Comparison of ENCODE assay signal across 24 cellular contexts in genomic region chr1:208108646-208109330, GRCh38.
DNase-seq lines count a peak whose midpoint lies in the region; ATAC-seq and TF ChIP-seq lines count a peak whose summit lies in the region.
"Had no signal": no experiment of that assay in that cellular context is flagged by ENCODE, and none has a peak within 500 bp of the region (broad histone marks: within the 10 kb centered on the region; RNA-seq: fewer than 3 reads in every experiment).

No MANE protein-coding gene starts in this region.

- TF ChIP-seq RAD21 in SK-N-SH (IDR thresholded peaks at IDR 0.05; ENCODE audit: low read length), result no peak

- H2AFZ ChIP-seq in ACC112 (ENCODE audit: low read length, unreplicated experiment) (no peak overlapping the region), SK-N-SH (ENCODE audit: low read depth) (no peak overlapping the region), neural progenitor cell (replicated peaks) (no peak overlapping the region)

- H3K4me1 ChIP-seq in ACC112 (ENCODE audit: control insufficient read depth, insufficient read depth, low read length, unreplicated experiment) (peaks cover 25% of the 10 kb centered on the region), SK-N-SH (ENCODE audit: control insufficient read depth in 1 of 2, insufficient read depth in 2 of 2, low read depth in 1 of 2, low read length in 1 of 2) (peaks cover 9 to 25% of the 10 kb centered on the region in 2 experiments), neural progenitor cell (peaks cover 25% of the 10 kb centered on the region)

- H3K4me3 Mint-ChIP-seq in neural progenitor cell, result no peak overlapping the region
- H3K4me3 Mint-ChIP-seq: activated B cell treated with CpG ODN at 0.5 μM for 24 hours; memory B cell; stimulated activated naive B cell treated with anti-CD40 and anti-IgM and Interleukin-4, amounts not matched to agents 10 μg/mL and 1 μg/mL and 100 μg/mL, for 72 hours had no signal

- H3K79me2 ChIP-seq in ACC112 (ENCODE audit: control insufficient read depth, insufficient read depth, low read length, unreplicated experiment) (peaks cover 13% of the 10 kb centered on the region), SK-N-SH (ENCODE audit: insufficient read depth) (peaks cover 22% of the 10 kb centered on the region; the same call in 1 of the 2 replicates), neural progenitor cell (ENCODE audit: low read depth) (no peaks in the 10 kb centered on the region)

- WGBS in SK-N-SH (ENCODE audit: low lambda C conversion rate), result 93% methylated on average over 4 of the region's 5 CpGs

- H3K27me3 Mint-ChIP-seq in neural progenitor cell (ENCODE audit: insufficient read depth, low read depth), result no peaks in the 10 kb centered on the region

- H3K4me3 ChIP-seq in ACC112 (ENCODE audit: low read depth, low read length), result no peak overlapping the region
- no peak overlapping the region for H3K4me3 ChIP-seq in SK-N-SH (ENCODE audit: low read depth in 2 of 2, low read length in 1 of 2)
- no peak overlapping the region for H3K4me3 ChIP-seq in neural progenitor cell
- H3K4me3 ChIP-seq: heart left ventricle, thoracic aorta had no signal

- H3K36me3 ChIP-seq in ACC112 (ENCODE audit: insufficient read depth, low read length), result 0 out of 2 replicates have a peak, but pooled peaks cover 3% of the 10 kb centered on the region
- peaks cover 5 to 7% of the 10 kb centered on the region in 2 experiments for H3K36me3 ChIP-seq in SK-N-SH (replicated peaks in 1 of 2; ENCODE audit: control insufficient read depth in 1 of 2, insufficient read depth in 2 of 2, low read length in 1 of 2)
- no peaks in the 10 kb centered on the region for H3K36me3 ChIP-seq in neural progenitor cell
- H3K36me3 ChIP-seq: thoracic aorta had no signal

- no peaks in the 10 kb centered on the region for H3K9me2 ChIP-seq in SK-N-SH

- POLR2A ChIA-PET in SK-N-SH (lab: Yijun Ruan, JAX), result no interaction called here

- no peaks in the 10 kb centered on the region for H3K27me3 ChIP-seq in ACC112 (ENCODE audit: insufficient read depth, low read length)
- H3K27me3 ChIP-seq in SK-N-SH (ENCODE audit: insufficient read depth), result no peaks in the 10 kb centered on the region
- H3K27me3 ChIP-seq in neural progenitor cell, result no peaks in the 10 kb centered on the region
- H3K27me3 ChIP-seq: heart left ventricle had no signal

- H4K20me1 ChIP-seq in SK-N-SH (ENCODE audit: insufficient read depth), result no peaks in the 10 kb centered on the region
- H4K20me1 ChIP-seq in neural progenitor cell (ENCODE audit: low read depth), result no peaks in the 10 kb centered on the region

- DNase-seq in NCI-H1694 treated with DMSO at 0.1 percent for 48 hours (lab: John Stamatoyannopoulos, UW) (peak; percentile 29), SK-N-SH (no peak), neural progenitor cell (ENCODE audit: low spot score) (no peak), pons (ENCODE audit: low spot score) (no peak), cortex of kidney (lab: John Stamatoyannopoulos, UW) (no peak)
- DNase-seq: activated B cell treated with CpG ODN at 0.5 μM for 24 hours; activated CD4-positive, alpha-beta T cell treated with anti-CD3 and anti-CD28 coated beads, Interleukin-2, amount 50 U/mL, for 4 hours; activated effector memory CD4-positive, alpha-beta T cell treated with Interleukin-2 at 50 U/mL for 16 hours; heart left ventricle; left colon; NCI-H1092; NCI-H2029 treated with DMSO at 0.1 percent for 48 hours; occipital lobe; retina; stimulated activated CD4-positive, alpha-beta T cell treated with anti-CD3 and anti-CD28 coated beads, Interleukin-4, amount 100 ng/mL, for 1 hour; stimulated activated naive B cell treated with anti-CD40 and anti-IgM and Interleukin-4, amounts not matched to agents 10 μg/mL and 1 μg/mL and 100 μg/mL, for 72 hours; T-helper 9 cell had no signal

- peaks cover 86% of the 10 kb centered on the region for H3K4me1 Mint-ChIP-seq in neural progenitor cell
- H3K4me1 Mint-ChIP-seq: activated B cell treated with CpG ODN at 0.5 μM for 24 hours; memory B cell; stimulated activated naive B cell treated with anti-CD40 and anti-IgM and Interleukin-4, amounts not matched to agents 10 μg/mL and 1 μg/mL and 100 μg/mL, for 72 hours had no signal

- CTCF ChIA-PET in SK-N-SH (lab: Yijun Ruan, JAX), result interaction anchor here (1.3 to 1.8 kb wide), 2 partner anchors 16 to 136 kb away, joined by 4 to 5 read pairs; partner anchors contain the start of gene PLXNA2

- ATAC-seq in GM18858 (IDR thresholded peaks at IDR 0.05; ENCODE audit: unreplicated experiment) (no peak), GM18498 (IDR thresholded peaks at IDR 0.05; ENCODE audit: unreplicated experiment) (no peak)
- ATAC-seq: stimulated activated naive B cell treated with anti-CD40 and anti-IgM and Interleukin-4, amounts not matched to agents 10 μg/mL and 1 μg/mL and 100 μg/mL, for 72 hours had no signal

- H3K9me3 Mint-ChIP-seq in neural progenitor cell, result no peaks in the 10 kb centered on the region
- H3K9me3 Mint-ChIP-seq: activated B cell treated with CpG ODN at 0.5 μM for 24 hours; memory B cell; stimulated activated naive B cell treated with anti-CD40 and anti-IgM and Interleukin-4, amounts not matched to agents 10 μg/mL and 1 μg/mL and 100 μg/mL, for 72 hours had no signal

- H3K27ac ChIP-seq in ACC112 (ENCODE audit: low read depth, low read length) (peak overlapping the region; percentile 66), SK-N-SH (ENCODE audit: low read depth in 2 of 2, low read length in 1 of 2) (peak overlapping the region; percentile 24 to 64; a peak in 3 of 4 replicates), neural progenitor cell (no peak overlapping the region)
- H3K27ac ChIP-seq: C4-2B, heart left ventricle, HL-60, thoracic aorta had no signal

- TF ChIP-seq EP300 in SK-N-SH (IDR thresholded peaks at IDR 0.05; ENCODE audit: borderline replicate concordance in 1 of 2, low read depth in 1 of 2, low read length in 1 of 2), result no peak

- TF ChIP-seq CTCF in SK-N-SH (IDR thresholded peaks at IDR 0.05), result no peak
- TF ChIP-seq CTCF in neural progenitor cell (IDR thresholded peaks at IDR 0.05), result no peak

- H3K27ac Mint-ChIP-seq in neural progenitor cell, result peak overlapping the region; percentile 58
- H3K27ac Mint-ChIP-seq: activated B cell treated with CpG ODN at 0.5 μM for 24 hours; memory B cell; stimulated activated naive B cell treated with anti-CD40 and anti-IgM and Interleukin-4, amounts not matched to agents 10 μg/mL and 1 μg/mL and 100 μg/mL, for 72 hours had no signal

- H3K36me3 Mint-ChIP-seq in neural progenitor cell, result peaks cover 2% of the 10 kb centered on the region
- H3K36me3 Mint-ChIP-seq: memory B cell; stimulated activated naive B cell treated with anti-CD40 and anti-IgM and Interleukin-4, amounts not matched to agents 10 μg/mL and 1 μg/mL and 100 μg/mL, for 72 hours had no signal

- peak overlapping the region; percentile 52; the same call in 1 of the 2 replicates for H3K4me2 ChIP-seq in SK-N-SH
- H3K4me2 ChIP-seq in neural progenitor cell, result no peak overlapping the region

- H3K9me3 ChIP-seq in SK-N-SH, result no peaks in the 10 kb centered on the region
- H3K9me3 ChIP-seq in neural progenitor cell (ENCODE audit: low read depth), result no peaks in the 10 kb centered on the region
- H3K9me3 ChIP-seq: heart left ventricle, thoracic aorta had no signal

- H3F3A ChIP-seq in SK-N-SH (replicated peaks; ENCODE audit: insufficient read depth), result peaks cover 13% of the 10 kb centered on the region
- no peaks in the 10 kb centered on the region for H3F3A ChIP-seq in neural progenitor cell (ENCODE audit: low read depth)

- H3K9ac ChIP-seq in SK-N-SH (no peak overlapping the region), neural progenitor cell (no peak overlapping the region)

TF ChIP-seq in SK-N-SH, 30 proteins besides CTCF, POLR2A, EP300 and RAD21 (continues in another document):
- no peak for TF ChIP-seq SMC3 (IDR thresholded peaks at IDR 0.05; ENCODE audit: low read depth, low read length)
- TF ChIP-seq TAF1 (IDR thresholded peaks at IDR 0.05; ENCODE audit: borderline replicate concordance, low read depth, low read length), result no peak
- TF ChIP-seq ZBTB33 (IDR thresholded peaks at IDR 0.05; ENCODE audit: borderline replicate concordance, low read depth), result no peak
- TF ChIP-seq CHD2 (IDR thresholded peaks at IDR 0.05; ENCODE audit: low read length, partially characterized antibody), result no peak
- no peak for TF ChIP-seq MXI1 (IDR thresholded peaks at IDR 0.05; ENCODE audit: low read depth, low read length)
- TF ChIP-seq MEF2A (IDR thresholded peaks at IDR 0.05; ENCODE audit: borderline replicate concordance, low read depth), result no peak
- TF ChIP-seq EZH2phosphoT487 (IDR thresholded peaks at IDR 0.05; ENCODE audit: borderline replicate concordance, low read depth), result no peak
- TF ChIP-seq SIN3A (IDR thresholded peaks at IDR 0.05; ENCODE audit: borderline replicate concordance, low read depth, low read length), result no peak
